2 cellular contexts compared by ENCODE assay signal in the genomic region with DNA sequence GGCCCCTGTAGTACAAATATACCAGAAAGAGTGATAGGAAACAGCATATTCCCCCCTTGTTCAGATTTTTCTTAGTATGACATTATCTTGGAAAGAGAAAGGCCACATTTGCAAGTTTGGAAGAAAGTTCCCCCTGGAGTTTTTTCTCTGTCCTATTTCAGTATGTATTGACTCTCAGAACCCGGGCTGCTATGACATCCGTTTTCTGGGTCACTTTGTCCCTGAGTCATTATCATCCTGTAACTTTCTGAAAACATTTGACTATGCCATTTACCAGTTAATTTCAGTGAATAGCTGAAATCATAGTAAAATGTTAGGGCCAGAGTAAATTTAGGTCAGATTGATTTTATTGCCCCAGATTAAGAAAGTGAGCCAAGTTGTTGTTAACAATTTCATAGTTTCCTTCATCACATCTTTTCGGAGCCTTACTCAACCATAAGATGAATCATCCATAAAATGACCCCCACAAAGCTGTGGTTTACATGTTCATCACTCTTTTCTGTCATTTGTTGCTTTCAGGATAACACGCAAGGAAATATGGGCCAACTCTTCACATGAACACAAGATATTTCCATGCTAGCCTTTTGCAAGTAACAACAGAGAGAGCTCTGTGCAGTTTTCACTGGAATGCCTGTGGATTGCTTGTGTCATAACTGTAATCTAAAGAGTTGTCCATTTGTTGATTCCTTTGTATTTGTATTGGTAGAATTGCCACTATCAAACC.
TF ChIP-seq lines count a peak whose summit lies in the region.

No MANE protein-coding gene starts in this region.

TF ChIP-seq in WTC11, 78 proteins besides CTCF, POLR2A, EP300 and RAD21 (continued from another document):
- TF ChIP-seq EMX1 (CRISPR knock-in tag; IDR thresholded peaks at IDR 0.05): no peak
- no peak for TF ChIP-seq ZNF396 (CRISPR knock-in tag; IDR thresholded peaks at IDR 0.05; ENCODE audit: borderline replicate concordance)
- no peak for TF ChIP-seq SOX15 (CRISPR knock-in tag; IDR thresholded peaks at IDR 0.05)
- TF ChIP-seq ZNF121 (CRISPR knock-in tag; IDR thresholded peaks at IDR 0.05): no peak
- no peak for TF ChIP-seq CBFB (CRISPR knock-in tag; IDR thresholded peaks at IDR 0.05; ENCODE audit: low read depth)
- TF ChIP-seq, protein P1, sequence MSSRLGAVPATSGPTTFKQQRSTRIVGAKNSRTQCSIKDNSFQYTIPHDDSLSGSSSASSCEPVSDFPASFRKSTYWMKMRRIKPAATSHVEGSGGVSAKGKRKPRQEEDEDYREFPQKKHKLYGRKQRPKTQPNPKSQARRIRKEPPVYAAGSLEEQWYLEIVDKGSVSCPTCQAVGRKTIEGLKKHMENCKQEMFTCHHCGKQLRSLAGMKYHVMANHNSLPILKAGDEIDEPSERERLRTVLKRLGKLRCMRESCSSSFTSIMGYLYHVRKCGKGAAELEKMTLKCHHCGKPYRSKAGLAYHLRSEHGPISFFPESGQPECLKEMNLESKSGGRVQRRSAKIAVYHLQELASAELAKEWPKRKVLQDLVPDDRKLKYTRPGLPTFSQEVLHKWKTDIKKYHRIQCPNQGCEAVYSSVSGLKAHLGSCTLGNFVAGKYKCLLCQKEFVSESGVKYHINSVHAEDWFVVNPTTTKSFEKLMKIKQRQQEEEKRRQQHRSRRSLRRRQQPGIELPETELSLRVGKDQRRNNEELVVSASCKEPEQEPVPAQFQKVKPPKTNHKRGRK (CRISPR knock-in tag; IDR thresholded peaks at IDR 0.05; ENCODE audit: borderline replicate concordance): no peak
- TF ChIP-seq MXD4 (CRISPR knock-in tag; IDR thresholded peaks at IDR 0.05; ENCODE audit: borderline replicate concordance): no peak
- no peak for TF ChIP-seq OVOL2 (CRISPR knock-in tag; IDR thresholded peaks at IDR 0.05; ENCODE audit: borderline replicate concordance)
- no peak for TF ChIP-seq ZNF263 (CRISPR knock-in tag; IDR thresholded peaks at IDR 0.05; ENCODE audit: low read depth)
- no peak for TF ChIP-seq IRF2 (CRISPR knock-in tag; IDR thresholded peaks at IDR 0.05; ENCODE audit: borderline replicate concordance, low read depth)
- no peak for TF ChIP-seq FOXK1 (CRISPR knock-in tag; IDR thresholded peaks at IDR 0.05)
- TF ChIP-seq SP1 (CRISPR knock-in tag; conservative IDR thresholded peaks at IDR 0.05): no peak
- TF ChIP-seq NR2C2 (CRISPR knock-in tag; IDR thresholded peaks at IDR 0.05): no peak
- TF ChIP-seq TCF7 (CRISPR knock-in tag; IDR thresholded peaks at IDR 0.05; ENCODE audit: low read depth): no peak
- TF ChIP-seq, protein P2, sequence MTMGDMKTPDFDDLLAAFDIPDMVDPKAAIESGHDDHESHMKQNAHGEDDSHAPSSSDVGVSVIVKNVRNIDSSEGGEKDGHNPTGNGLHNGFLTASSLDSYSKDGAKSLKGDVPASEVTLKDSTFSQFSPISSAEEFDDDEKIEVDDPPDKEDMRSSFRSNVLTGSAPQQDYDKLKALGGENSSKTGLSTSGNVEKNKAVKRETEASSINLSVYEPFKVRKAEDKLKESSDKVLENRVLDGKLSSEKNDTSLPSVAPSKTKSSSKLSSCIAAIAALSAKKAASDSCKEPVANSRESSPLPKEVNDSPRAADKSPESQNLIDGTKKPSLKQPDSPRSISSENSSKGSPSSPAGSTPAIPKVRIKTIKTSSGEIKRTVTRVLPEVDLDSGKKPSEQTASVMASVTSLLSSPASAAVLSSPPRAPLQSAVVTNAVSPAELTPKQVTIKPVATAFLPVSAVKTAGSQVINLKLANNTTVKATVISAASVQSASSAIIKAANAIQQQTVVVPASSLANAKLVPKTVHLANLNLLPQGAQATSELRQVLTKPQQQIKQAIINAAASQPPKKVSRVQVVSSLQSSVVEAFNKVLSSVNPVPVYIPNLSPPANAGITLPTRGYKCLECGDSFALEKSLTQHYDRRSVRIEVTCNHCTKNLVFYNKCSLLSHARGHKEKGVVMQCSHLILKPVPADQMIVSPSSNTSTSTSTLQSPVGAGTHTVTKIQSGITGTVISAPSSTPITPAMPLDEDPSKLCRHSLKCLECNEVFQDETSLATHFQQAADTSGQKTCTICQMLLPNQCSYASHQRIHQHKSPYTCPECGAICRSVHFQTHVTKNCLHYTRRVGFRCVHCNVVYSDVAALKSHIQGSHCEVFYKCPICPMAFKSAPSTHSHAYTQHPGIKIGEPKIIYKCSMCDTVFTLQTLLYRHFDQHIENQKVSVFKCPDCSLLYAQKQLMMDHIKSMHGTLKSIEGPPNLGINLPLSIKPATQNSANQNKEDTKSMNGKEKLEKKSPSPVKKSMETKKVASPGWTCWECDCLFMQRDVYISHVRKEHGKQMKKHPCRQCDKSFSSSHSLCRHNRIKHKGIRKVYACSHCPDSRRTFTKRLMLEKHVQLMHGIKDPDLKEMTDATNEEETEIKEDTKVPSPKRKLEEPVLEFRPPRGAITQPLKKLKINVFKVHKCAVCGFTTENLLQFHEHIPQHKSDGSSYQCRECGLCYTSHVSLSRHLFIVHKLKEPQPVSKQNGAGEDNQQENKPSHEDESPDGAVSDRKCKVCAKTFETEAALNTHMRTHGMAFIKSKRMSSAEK (CRISPR knock-in tag; IDR thresholded peaks at IDR 0.05; ENCODE audit: borderline replicate concordance): no peak
- TF ChIP-seq NR1H2 (CRISPR knock-in tag; IDR thresholded peaks at IDR 0.05): no peak
TF ChIP-seq in WTC11: peak in this region for 0.

TF ChIP-seq in HepG2, 621 proteins besides CTCF, POLR2A, EP300 and RAD21 (continued from another document):
- no peak for TF ChIP-seq PLSCR1 (CRISPR knock-in tag; IDR thresholded peaks at IDR 0.05; ENCODE audit: borderline replicate concordance)
- TF ChIP-seq LCORL (IDR thresholded peaks at IDR 0.05): no peak
- TF ChIP-seq LCORL (CRISPR knock-in tag; IDR thresholded peaks at IDR 0.05): no peak
- TF ChIP-seq ATF2 (CRISPR knock-in tag; IDR thresholded peaks at IDR 0.05): no peak
- TF ChIP-seq DMAP1 (CRISPR knock-in tag; IDR thresholded peaks at IDR 0.05): no peak
- TF ChIP-seq GPBP1L1 (CRISPR knock-in tag; IDR thresholded peaks at IDR 0.05): no peak
- no peak for TF ChIP-seq ZNF24 (IDR thresholded peaks at IDR 0.05)
- no peak for TF ChIP-seq NFAT5 (CRISPR knock-in tag; IDR thresholded peaks at IDR 0.05)
- TF ChIP-seq GZF1 (CRISPR knock-in tag; IDR thresholded peaks at IDR 0.05): no peak
- no peak for TF ChIP-seq SMARCE1 (IDR thresholded peaks at IDR 0.05; ENCODE audit: borderline replicate concordance)
- no peak for TF ChIP-seq ZNF468 (CRISPR knock-in tag; IDR thresholded peaks at IDR 0.05)
- no peak for TF ChIP-seq KDM4B (CRISPR knock-in tag; IDR thresholded peaks at IDR 0.05)
